24 cellular contexts compared by ENCODE assay signal in genomic region chr12:3184485-3184884, GRCh38.
"Had no signal": no experiment of that assay in that cellular context is flagged by ENCODE, and none has a peak within 500 bp of the region (broad histone marks: within the 10 kb centered on the region; RNA-seq: fewer than 3 reads in every experiment).

No MANE protein-coding gene starts in this region.

- ATAC-seq: activated T-cell treated with anti-CD3 and anti-CD28 coated beads, Interleukin-2, amount 50 U/mL, for 72 hours; pancreas; right lobe of liver; stimulated activated effector memory CD8-positive, alpha-beta T cell treated with anti-CD3 and anti-CD28 coated beads, Interleukin-12 subunit alpha, Interleukin-12 subunit beta, amount 100 ng/mL, for 72 hours had no signal

- H3K27ac ChIP-seq: hepatocyte, pancreas, right lobe of liver, stomach, suprapubic skin, uterus had no signal

- H3K9me3 Mint-ChIP-seq: activated CD4-positive, alpha-beta memory T cell treated with anti-CD3 and anti-CD28 coated beads for 36 hours; activated naive CD4-positive, alpha-beta T cell treated with anti-CD3 and anti-CD28 coated beads, Interleukin-2, amount 10 ng/mL, durations not matched to agents 7 days and 5 days; activated T-cell treated with anti-CD3 and anti-CD28 coated beads, Interleukin-2, amount 50 U/mL, for 72 hours; dendritic cell treated with granulocyte-macrophage colony-stimulating factor and Interleukin-4, amounts not matched to agents 40 ng/mL and 50 ng/mL, for 4 days; memory B cell; nephron; stimulated activated effector memory CD8-positive, alpha-beta T cell treated with anti-CD3 and anti-CD28 coated beads, Interleukin-12 subunit alpha, Interleukin-12 subunit beta, amount 100 ng/mL, for 72 hours had no signal

- H3K36me3 Mint-ChIP-seq: activated CD4-positive, alpha-beta memory T cell treated with anti-CD3 and anti-CD28 coated beads for 36 hours; activated naive CD4-positive, alpha-beta T cell treated with anti-CD3 and anti-CD28 coated beads, Interleukin-2, amount 10 ng/mL, durations not matched to agents 7 days and 5 days; memory B cell; stimulated activated effector memory CD8-positive, alpha-beta T cell treated with anti-CD3 and anti-CD28 coated beads, Interleukin-12 subunit alpha, Interleukin-12 subunit beta, amount 100 ng/mL, for 72 hours had no signal

- DNase-seq: activated CD4-positive, alpha-beta memory T cell treated with anti-CD3 and anti-CD28 coated beads for 36 hours; activated CD4-positive, alpha-beta T cell treated with anti-CD3 and anti-CD28 coated beads for 48 hours; activated effector memory CD4-positive, alpha-beta T cell treated with anti-CD3 and anti-CD28 coated beads, Interleukin-2, amount 50 U/mL, for 16 hours; activated naive CD4-positive, alpha-beta T cell treated with anti-CD3 and anti-CD28 coated beads, Interleukin-2, amount 10 ng/mL, durations not matched to agents 7 days and 5 days; activated T-cell treated with anti-CD3 and anti-CD28 coated beads, Interleukin-2, amount 50 U/mL, for 72 hours; amygdala; effector CD4-positive, alpha-beta T cell; erythroblast; foreskin fibroblast; kidney glomerular epithelial cell; pancreas; small intestine; stimulated activated CD4-positive, alpha-beta T cell treated with anti-CD3 and anti-CD28 coated beads, Interleukin-2, amount 100 ng/mL, for 24 hours; stomach; T-helper 9 cell; trophoblast cell; uterus had no signal

- H3K27ac Mint-ChIP-seq: activated CD4-positive, alpha-beta memory T cell treated with anti-CD3 and anti-CD28 coated beads for 36 hours; activated naive CD4-positive, alpha-beta T cell treated with anti-CD3 and anti-CD28 coated beads, Interleukin-2, amount 10 ng/mL, durations not matched to agents 7 days and 5 days; activated T-cell treated with anti-CD3 and anti-CD28 coated beads, Interleukin-2, amount 50 U/mL, for 72 hours; dendritic cell treated with granulocyte-macrophage colony-stimulating factor and Interleukin-4, amounts not matched to agents 40 ng/mL and 50 ng/mL, for 4 days; memory B cell; nephron; stimulated activated effector memory CD8-positive, alpha-beta T cell treated with anti-CD3 and anti-CD28 coated beads, Interleukin-12 subunit alpha, Interleukin-12 subunit beta, amount 100 ng/mL, for 72 hours had no signal

- H3K4me1 ChIP-seq: pancreas, right lobe of liver, uterus had no signal

- H3K36me3 ChIP-seq: pancreas, right lobe of liver, stomach, suprapubic skin, uterus had no signal

- H3K4me1 Mint-ChIP-seq: activated naive CD4-positive, alpha-beta T cell treated with anti-CD3 and anti-CD28 coated beads, Interleukin-2, amount 10 ng/mL, durations not matched to agents 7 days and 5 days; stimulated activated effector memory CD8-positive, alpha-beta T cell treated with anti-CD3 and anti-CD28 coated beads, Interleukin-12 subunit alpha, Interleukin-12 subunit beta, amount 100 ng/mL, for 72 hours had no signal

- H3K4me2 ChIP-seq: hepatocyte had no signal

- H3K9me3 ChIP-seq: pancreas, right lobe of liver, stomach, suprapubic skin, uterus had no signal

- H3K27me3 ChIP-seq: hepatocyte, pancreas, right lobe of liver, stomach, suprapubic skin, uterus had no signal

- H3K4me3 ChIP-seq: hepatocyte, pancreas, right lobe of liver, stomach, suprapubic skin, uterus had no signal

- H3K4me3 Mint-ChIP-seq: activated CD4-positive, alpha-beta memory T cell treated with anti-CD3 and anti-CD28 coated beads for 36 hours; activated naive CD4-positive, alpha-beta T cell treated with anti-CD3 and anti-CD28 coated beads, Interleukin-2, amount 10 ng/mL, durations not matched to agents 7 days and 5 days; activated T-cell treated with anti-CD3 and anti-CD28 coated beads, Interleukin-2, amount 50 U/mL, for 72 hours; dendritic cell treated with granulocyte-macrophage colony-stimulating factor and Interleukin-4, amounts not matched to agents 40 ng/mL and 50 ng/mL, for 4 days; memory B cell; nephron; stimulated activated effector memory CD8-positive, alpha-beta T cell treated with anti-CD3 and anti-CD28 coated beads, Interleukin-12 subunit alpha, Interleukin-12 subunit beta, amount 100 ng/mL, for 72 hours had no signal

- H3K79me2 ChIP-seq: hepatocyte had no signal

- H2AFZ ChIP-seq: hepatocyte had no signal
